ENCODE assay signal across 8 cellular contexts in genomic region chr7:129607471-129608120, GRCh38. TPM values are rescaled to one million over a fixed set of nuclear protein-coding genes. Genes with fewer than 3 reads are reported as not detected.
A peak's percentile ranks its signal among the peaks of the same experiment; 100 is the strongest.
DNase-seq lines count a peak whose midpoint lies in the region; ATAC-seq and TF ChIP-seq lines count a peak whose summit lies in the region.

No MANE protein-coding gene starts in this region.

- H3K4me1 ChIP-seq in RWPE2 (ENCODE audit: insufficient read depth, poor library complexity, severe bottlenecking): peaks cover 3% of the 10 kb centered on the region

- H3K27me3 Mint-ChIP-seq in brain (peaks cover 9% of the 10 kb centered on the region), nephron (ENCODE audit: low read depth) (no peaks in the 10 kb centered on the region)

- H3K9me3 ChIP-seq in RWPE2 (ENCODE audit: severe bottlenecking): no peaks in the 10 kb centered on the region

- peak overlapping the region in 2 of 5 experiments; percentile 65 to 80 for H3K27ac Mint-ChIP-seq in brain
- no peak overlapping the region for H3K27ac Mint-ChIP-seq in nephron

- H3K4me1 Mint-ChIP-seq in brain (peaks cover 37% of the 10 kb centered on the region), nephron (peaks cover 12% of the 10 kb centered on the region)

- H3K27me3 ChIP-seq in H7 (ENCODE audit: control insufficient read depth, insufficient read depth, low read length) (no peaks in the 10 kb centered on the region), RWPE2 (ENCODE audit: insufficient read depth, poor library complexity, severe bottlenecking) (no peaks in the 10 kb centered on the region)

- peak; percentile 82 for DNase-seq in H7
- no peak for DNase-seq in RWPE2 (ENCODE audit: low spot score)

- ATAC-seq in RWPE2 (ENCODE audit: low read depth) (no peak), GM18873 (IDR thresholded peaks at IDR 0.05; ENCODE audit: low FRiP score, unreplicated experiment) (no peak), GM18909 (IDR thresholded peaks at IDR 0.05; ENCODE audit: poor library complexity, unreplicated experiment) (no peak), GM19397 (IDR thresholded peaks at IDR 0.05; ENCODE audit: unreplicated experiment) (no peak)

- H3K36me3 ChIP-seq in H7 (replicated peaks; ENCODE audit: control insufficient read depth, insufficient read depth, low read length) (no peaks in the 10 kb centered on the region; the same call in 1 of the 2 replicates), RWPE2 (ENCODE audit: low read depth) (peaks cover 19% of the 10 kb centered on the region)

- H3K9me3 Mint-ChIP-seq in brain (peaks cover 0 to 5% (median 0%) of the 10 kb centered on the region in 5 experiments), nephron (no peaks in the 10 kb centered on the region)

- H3K27ac ChIP-seq in C4-2B: no peak overlapping the region
- no peak overlapping the region for H3K27ac ChIP-seq in RWPE2 (ENCODE audit: poor library complexity, severe bottlenecking)

- H3K4me3 Mint-ChIP-seq in brain (peak overlapping the region in 1 of 5 experiments; percentile 20), nephron (peak overlapping the region in 2 of 3 experiments; percentile 34 to 45)

- H3K4me3 ChIP-seq in H7 (ENCODE audit: insufficient read depth, low read depth, low read length) (no peak overlapping the region), RWPE2 (ENCODE audit: severe bottlenecking) (no peak overlapping the region)

- TF ChIP-seq CTCF in C4-2B (conservative IDR thresholded peaks at IDR 0.05) (peak; percentile 71), RWPE2 (IDR thresholded peaks at IDR 0.05; ENCODE audit: poor library complexity, severe bottlenecking) (peak; percentile 55), brain (conservative IDR thresholded peaks at IDR 0.05) (peak; percentile 13 to 55), nephron (IDR thresholded peaks at IDR 0.05; ENCODE audit: unreplicated experiment in 3 of 3) (peak in 2 of 3 experiments; percentile 23 to 25)

- peaks cover 27% of the 10 kb centered on the region for H3K36me3 Mint-ChIP-seq in brain
- peaks cover 28% of the 10 kb centered on the region for H3K36me3 Mint-ChIP-seq in nephron (ENCODE audit: low read depth)

RNA-seq across cellular contexts. Expression of gene NRF1, which starts 3.9 kb away (rescaled TPM):
- total RNA-seq in H7 (2014; rRNA removed; shearing (Covaris generic)): 13.7 and 21.1 TPM in 2 replicates
- 16.9 TPM for polyA plus RNA-seq in brain (ENCODE audit: insufficient read depth, low read depth, low replicate concordance)
